24 cellular contexts compared by ENCODE assay signal in genomic region chr5:77224672-77225355, GRCh38. TPM values are rescaled to one million over a fixed set of nuclear protein-coding genes. Genes with fewer than 3 reads are reported as not detected.
DNase-seq lines count a peak whose midpoint lies in the region; FAIRE-seq and TF ChIP-seq lines count a peak whose summit lies in the region.
"Had no signal": no experiment of that assay in that cellular context is flagged by ENCODE, and none has a peak within 500 bp of the region (broad histone marks: within the 10 kb centered on the region; RNA-seq: fewer than 3 reads in every experiment).

No MANE protein-coding gene starts in this region.

- dilution Hi-C loops in mammary epithelial cell (cut with HindIII; ENCODE audit: low sequenced_read_pairs) = no loop called here

- no peaks in the 10 kb centered on the region for H3K4me1 Mint-ChIP-seq in MCF 10A (ENCODE audit: insufficient read depth, unreplicated experiment)
- H3K4me1 Mint-ChIP-seq: activated naive CD4-positive, alpha-beta T cell treated with anti-CD3 and anti-CD28 coated beads, Interleukin-2, amount 50 U/mL, for 24 hours; central memory CD8-positive, alpha-beta T cell; GM23338; IgD-negative memory B cell; naive thymus-derived CD4-positive, alpha-beta T cell had no signal

- H3K36me3 ChIP-seq in mammary epithelial cell (ENCODE audit: insufficient read depth, low read length) = no peaks in the 10 kb centered on the region
- H3K36me3 ChIP-seq: Peyer's patch, upper lobe of right lung had no signal

- TF ChIP-seq CTCF in mammary epithelial cell (conservative IDR thresholded peaks at IDR 0.05 in 1 of 2, IDR thresholded peaks at IDR 0.05 in 1 of 2; ENCODE audit: extremely low read depth in 1 of 2, insufficient read depth in 1 of 2, low read depth in 1 of 2, low read length in 2 of 2) (no peak), MCF 10A (IDR thresholded peaks at IDR 0.05; ENCODE audit: unreplicated experiment) (no peak)

- in situ Hi-C loops in mammary epithelial cell (cut with MboI; ENCODE audit: low sequenced_read_pairs in 2 of 2) = no loop called here

- FAIRE-seq in urothelium cell line (lab: Jason Lieb, UNC) = no peak
- FAIRE-seq: A204.1 had no signal

- no peak overlapping the region for H3K27ac Mint-ChIP-seq in MCF 10A (ENCODE audit: low read depth, unreplicated experiment)
- H3K27ac Mint-ChIP-seq: activated naive CD4-positive, alpha-beta T cell treated with anti-CD3 and anti-CD28 coated beads, Interleukin-2, amount 50 U/mL, for 24 hours; GM23338; IgD-negative memory B cell; naive thymus-derived CD4-positive, alpha-beta T cell had no signal

- POLR2A ChIA-PET in MCF 10A (lab: Yijun Ruan, JAX) = no interaction called here

- H3K4me2 ChIP-seq in mammary epithelial cell (ENCODE audit: insufficient read depth, low read depth, low read length) = no peak overlapping the region
- H3K4me2 ChIP-seq: GM23338 had no signal

- no peak overlapping the region for H3K27ac ChIP-seq in mammary epithelial cell (ENCODE audit: insufficient read depth, low read depth, low read length)
- H3K27ac ChIP-seq in substantia nigra (ENCODE audit: low read depth, low read length, poor library complexity, severe bottlenecking) = no peak overlapping the region
- H3K27ac ChIP-seq: Peyer's patch, upper lobe of right lung had no signal

- CTCF ChIA-PET in mammary epithelial cell (lab: Charles Lee; ENCODE audit: low non-redundant PET) (interaction anchor here (0.6 kb wide), 1 partner anchor 357 kb away, joined by 3 read pairs; no protein-coding TSS in a partner anchor), MCF 10A (lab: Yijun Ruan, JAX) (no interaction called here)

- no peaks in the 10 kb centered on the region for H3K9me3 ChIP-seq in mammary epithelial cell (replicated peaks; ENCODE audit: insufficient read depth, low read length)
- H3K9me3 ChIP-seq: Peyer's patch, upper lobe of right lung had no signal

- no peak overlapping the region for H3K9ac ChIP-seq in mammary epithelial cell (ENCODE audit: insufficient read depth, low read length)

- H3K4me3 ChIP-seq in mammary epithelial cell (replicated peaks in 1 of 3; ENCODE audit: insufficient read depth in 1 of 3, low read depth in 2 of 3, low read length in 3 of 3) = no peak overlapping the region
- H3K4me3 ChIP-seq: GM23338, Peyer's patch, upper lobe of right lung had no signal

- no peaks in the 10 kb centered on the region for H3K36me3 Mint-ChIP-seq in MCF 10A (ENCODE audit: insufficient read depth, unreplicated experiment)
- H3K36me3 Mint-ChIP-seq: activated naive CD4-positive, alpha-beta T cell treated with anti-CD3 and anti-CD28 coated beads, Interleukin-2, amount 50 U/mL, for 24 hours; IgD-negative memory B cell; naive thymus-derived CD4-positive, alpha-beta T cell had no signal

- H3K27me3 ChIP-seq in mammary epithelial cell (ENCODE audit: insufficient read depth, low read length) = peaks cover 11% of the 10 kb centered on the region
- H3K27me3 ChIP-seq: Peyer's patch, upper lobe of right lung had no signal

- intact Hi-C loops in mammary epithelial cell (cut with micrococcal nuclease) = no loop called here
- intact Hi-C loops in MCF 10A (cut with micrococcal nuclease) = no loop called here

- DNase-seq in mammary epithelial cell (peak; percentile 2), MCF 10A (ENCODE audit: unreplicated experiment) (no peak), SW480 (ENCODE audit: low spot score) (peak; percentile 29), foreskin melanocyte (peak; percentile 32), urothelium cell line (ENCODE audit: low spot score) (peak; percentile 7), anterior cingulate cortex (lab: John Stamatoyannopoulos, UW) (no peak), substantia nigra (lab: John Stamatoyannopoulos, UW) (no peak)
- DNase-seq in stimulated activated CD4-positive, alpha-beta T cell treated with anti-CD3 and anti-CD28 coated beads, Interleukin-1b, Interleukin-23, amount 100 ng/mL, for 48 hours = no peak
- DNase-seq: Calu3; glutamatergic neuron; left cardiac atrium; naive thymus-derived CD4-positive, alpha-beta T cell; NCI-H1436; NCI-H446 treated with DMSO at 0.1 percent for 48 hours; Peyer's patch; retina; stimulated activated CD4-positive, alpha-beta T cell treated with anti-CD3 and anti-CD28 coated beads, Interleukin-4, amount 100 ng/mL, for 4 hours; T-helper 1 cell; upper lobe of right lung had no signal

- no peaks in the 10 kb centered on the region for H3K79me2 ChIP-seq in mammary epithelial cell (ENCODE audit: insufficient read depth, low read length)

- no peak overlapping the region for H2AFZ ChIP-seq in mammary epithelial cell (ENCODE audit: low read depth, low read length)
- H2AFZ ChIP-seq: GM23338 had no signal

- no peak overlapping the region for H3K4me3 Mint-ChIP-seq in MCF 10A (ENCODE audit: unreplicated experiment)
- H3K4me3 Mint-ChIP-seq: activated naive CD4-positive, alpha-beta T cell treated with anti-CD3 and anti-CD28 coated beads, Interleukin-2, amount 50 U/mL, for 24 hours; central memory CD8-positive, alpha-beta T cell; GM23338; IgD-negative memory B cell; naive thymus-derived CD4-positive, alpha-beta T cell had no signal

- H3K4me1 ChIP-seq in mammary epithelial cell (ENCODE audit: insufficient read depth, low read length) = no peaks in the 10 kb centered on the region
- H3K4me1 ChIP-seq: Peyer's patch, upper lobe of right lung had no signal

- no peaks in the 10 kb centered on the region for H3K9me3 Mint-ChIP-seq in MCF 10A (ENCODE audit: unreplicated experiment)
- H3K9me3 Mint-ChIP-seq: activated naive CD4-positive, alpha-beta T cell treated with anti-CD3 and anti-CD28 coated beads, Interleukin-2, amount 50 U/mL, for 24 hours; central memory CD8-positive, alpha-beta T cell; GM23338; IgD-negative memory B cell had no signal

- H4K20me1 ChIP-seq in mammary epithelial cell (ENCODE audit: insufficient read depth, low read length) = peaks cover 2% of the 10 kb centered on the region

- no TSS peak for BruUV-seq in mammary epithelial cell (replicated peaks; lab: Mats Ljungman, UMichigan)
- BruUV-seq in MCF 10A (replicated peaks; lab: Mats Ljungman, UMichigan) = no TSS peak

- WGBS in mammary epithelial cell (ENCODE audit: low coverage, missing lambda C conversion rate) = 57% methylated on average over 1 of the region's 1 CpG

- peaks cover 14% of the 10 kb centered on the region for H3K27me3 Mint-ChIP-seq in MCF 10A (ENCODE audit: insufficient read depth, unreplicated experiment)

RNA-seq across cellular contexts. Expression of gene PDE8B, which starts 14.3 kb away (rescaled TPM):
- total RNA-seq in mammary epithelial cell = not detected
- polyA plus RNA-seq in mammary epithelial cell = not detected
- polyA minus RNA-seq in mammary epithelial cell = not detected
- total RNA-seq in MCF 10A (2022) = 0.05 TPM in 1 of 2 replicates, not detected in the other
- polyA plus RNA-seq: IgD-negative memory B cell had no signal

Comparison
In these comparisons a context has a peak if more than half of its experiments do, and no peak if none do; other contexts are left out.
1. DNase-seq: peak in mammary epithelial cell (single experiment), SW480 (single experiment), foreskin melanocyte (single experiment) and urothelium cell line (single experiment); none in MCF 10A (single experiment), stimulated activated CD4-positive, alpha-beta T cell treated with anti-CD3 and anti-CD28 coated beads, Interleukin-1b, Interleukin-23, amount 100 ng/mL, for 48 hours (single experiment), anterior cingulate cortex (0 of 58) and substantia nigra (0 of 49).